In genomic region chr6:148747493-148748160, GRCh38 we compare ENCODE assay signal across 1 cellular context.
TF ChIP-seq lines count a peak whose summit lies in the region.

No MANE protein-coding gene starts in this region.

TF ChIP-seq in HEK293, 187 proteins besides CTCF, POLR2A, EP300 and RAD21 (continued from another document and continues in another):
- TF ChIP-seq ZNF549 (tag by site-specific recombination; IDR thresholded peaks at IDR 0.05) (no peak), ZNF354C (tag by site-specific recombination; IDR thresholded peaks at IDR 0.05; ENCODE audit: borderline replicate concordance, low read depth) (no peak), ZNF677 (tag by site-specific recombination; IDR thresholded peaks at IDR 0.05) (no peak), TCF7L2 (IDR thresholded peaks at IDR 0.05; ENCODE audit: borderline replicate concordance, low read depth, low read length) (no peak), SP7 (tag by site-specific recombination; IDR thresholded peaks at IDR 0.05) (0 out of 2 replicates have a peak, but pooled peaks have one; percentile 23), ZNF398 (tag by site-specific recombination; IDR thresholded peaks at IDR 0.05) (peak; percentile 45), ZNF548 (tag by site-specific recombination; IDR thresholded peaks at IDR 0.05) (no peak), MYNN (tag by site-specific recombination; IDR thresholded peaks at IDR 0.05; ENCODE audit: borderline replicate concordance) (no peak), ZNF266 (tag by site-specific recombination; IDR thresholded peaks at IDR 0.05; ENCODE audit: low read depth) (no peak), ZNF239 (tag by site-specific recombination; IDR thresholded peaks at IDR 0.05) (no peak), ZNF660 (tag by site-specific recombination; IDR thresholded peaks at IDR 0.05) (no peak), ZNF10 (tag by site-specific recombination; IDR thresholded peaks at IDR 0.05) (no peak), ZFP41 (tag by site-specific recombination; IDR thresholded peaks at IDR 0.05; ENCODE audit: borderline replicate concordance) (no peak), ZBTB20 (tag by site-specific recombination; IDR thresholded peaks at IDR 0.05) (peak; percentile 87), ZNF621 (tag by site-specific recombination; IDR thresholded peaks at IDR 0.05) (no peak), ZNF132 (tag by site-specific recombination; IDR thresholded peaks at IDR 0.05; ENCODE audit: borderline replicate concordance) (no peak), ZNF184 (tag by site-specific recombination; IDR thresholded peaks at IDR 0.05) (no peak), ZSCAN4 (tag by site-specific recombination; IDR thresholded peaks at IDR 0.05) (no peak), GLIS1 (tag by site-specific recombination; IDR thresholded peaks at IDR 0.05) (peak; percentile 89), YY1 (tag by site-specific recombination; IDR thresholded peaks at IDR 0.05) (no peak; the same call in 1 of the 2 replicates), ZNF169 (tag by site-specific recombination; IDR thresholded peaks at IDR 0.05) (no peak), KLF1 (tag by site-specific recombination; IDR thresholded peaks at IDR 0.05) (peak; percentile 98), OSR2 (tag by site-specific recombination; IDR thresholded peaks at IDR 0.05) (peak; percentile 50), ZNF530 (tag by site-specific recombination; IDR thresholded peaks at IDR 0.05; ENCODE audit: low read depth) (no peak), HOXC10 (CRISPR knock-in tag; IDR thresholded peaks at IDR 0.05) (no peak), ZEB2 (tag by site-specific recombination; IDR thresholded peaks at IDR 0.05) (peak; percentile 76; the same call in 1 of the 2 replicates), ZBTB48 (tag by site-specific recombination; IDR thresholded peaks at IDR 0.05) (no peak; the same call in 1 of the 2 replicates), ZNF510 (tag by site-specific recombination; IDR thresholded peaks at IDR 0.05; ENCODE audit: insufficient replicate concordance) (no peak), WT1 (tag by site-specific recombination; IDR thresholded peaks at IDR 0.05) (no peak; the same call in 1 of the 2 replicates), ZBTB21 (tag by site-specific recombination; IDR thresholded peaks at IDR 0.05) (no peak), ZNF473 (tag by site-specific recombination; IDR thresholded peaks at IDR 0.05) (no peak), ZIC2 (tag by site-specific recombination; IDR thresholded peaks at IDR 0.05) (peak; percentile 100), ZNF404 (tag by site-specific recombination; IDR thresholded peaks at IDR 0.05) (no peak), ZNF488 (tag by site-specific recombination; IDR thresholded peaks at IDR 0.05) (no peak), ZNF544 (tag by site-specific recombination; IDR thresholded peaks at IDR 0.05) (no peak), SCRT2 (tag by site-specific recombination; IDR thresholded peaks at IDR 0.05) (no peak), ZNF747 (tag by site-specific recombination; IDR thresholded peaks at IDR 0.05) (no peak), PRDM1 (tag by site-specific recombination; IDR thresholded peaks at IDR 0.05) (no peak), KLF8 (tag by site-specific recombination; IDR thresholded peaks at IDR 0.05) (peak; percentile 74; the same call in 1 of the 2 replicates), HOXD13 (CRISPR knock-in tag; IDR thresholded peaks at IDR 0.05; ENCODE audit: borderline replicate concordance) (no peak), ZNF777 (tag by site-specific recombination; IDR thresholded peaks at IDR 0.05; ENCODE audit: borderline replicate concordance) (no peak), EGR2 (tag by site-specific recombination; IDR thresholded peaks at IDR 0.05; ENCODE audit: low read depth) (peak; percentile 77), ZNF133 (tag by site-specific recombination; IDR thresholded peaks at IDR 0.05) (no peak)
- TF ChIP-seq, protein P1, sequence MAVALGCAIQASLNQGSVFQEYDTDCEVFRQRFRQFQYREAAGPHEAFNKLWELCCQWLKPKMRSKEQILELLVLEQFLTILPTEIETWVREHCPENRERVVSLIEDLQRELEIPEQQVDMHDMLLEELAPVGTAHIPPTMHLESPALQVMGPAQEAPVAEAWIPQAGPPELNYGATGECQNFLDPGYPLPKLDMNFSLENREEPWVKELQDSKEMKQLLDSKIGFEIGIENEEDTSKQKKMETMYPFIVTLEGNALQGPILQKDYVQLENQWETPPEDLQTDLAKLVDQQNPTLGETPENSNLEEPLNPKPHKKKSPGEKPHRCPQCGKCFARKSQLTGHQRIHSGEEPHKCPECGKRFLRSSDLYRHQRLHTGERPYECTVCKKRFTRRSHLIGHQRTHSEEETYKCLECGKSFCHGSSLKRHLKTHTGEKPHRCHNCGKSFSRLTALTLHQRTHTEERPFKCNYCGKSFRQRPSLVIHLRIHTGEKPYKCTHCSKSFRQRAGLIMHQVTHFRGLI (tag by site-specific recombination; IDR thresholded peaks at IDR 0.05): peak; percentile 22; the same call in 1 of the 2 replicates
- TF ChIP-seq, protein P2, sequence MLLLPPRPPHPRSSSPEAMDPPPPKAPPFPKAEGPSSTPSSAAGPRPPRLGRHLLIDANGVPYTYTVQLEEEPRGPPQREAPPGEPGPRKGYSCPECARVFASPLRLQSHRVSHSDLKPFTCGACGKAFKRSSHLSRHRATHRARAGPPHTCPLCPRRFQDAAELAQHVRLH (tag by site-specific recombination; IDR thresholded peaks at IDR 0.05): peak; percentile 42; the same call in 1 of the 2 replicates
- TF ChIP-seq, protein P3, sequence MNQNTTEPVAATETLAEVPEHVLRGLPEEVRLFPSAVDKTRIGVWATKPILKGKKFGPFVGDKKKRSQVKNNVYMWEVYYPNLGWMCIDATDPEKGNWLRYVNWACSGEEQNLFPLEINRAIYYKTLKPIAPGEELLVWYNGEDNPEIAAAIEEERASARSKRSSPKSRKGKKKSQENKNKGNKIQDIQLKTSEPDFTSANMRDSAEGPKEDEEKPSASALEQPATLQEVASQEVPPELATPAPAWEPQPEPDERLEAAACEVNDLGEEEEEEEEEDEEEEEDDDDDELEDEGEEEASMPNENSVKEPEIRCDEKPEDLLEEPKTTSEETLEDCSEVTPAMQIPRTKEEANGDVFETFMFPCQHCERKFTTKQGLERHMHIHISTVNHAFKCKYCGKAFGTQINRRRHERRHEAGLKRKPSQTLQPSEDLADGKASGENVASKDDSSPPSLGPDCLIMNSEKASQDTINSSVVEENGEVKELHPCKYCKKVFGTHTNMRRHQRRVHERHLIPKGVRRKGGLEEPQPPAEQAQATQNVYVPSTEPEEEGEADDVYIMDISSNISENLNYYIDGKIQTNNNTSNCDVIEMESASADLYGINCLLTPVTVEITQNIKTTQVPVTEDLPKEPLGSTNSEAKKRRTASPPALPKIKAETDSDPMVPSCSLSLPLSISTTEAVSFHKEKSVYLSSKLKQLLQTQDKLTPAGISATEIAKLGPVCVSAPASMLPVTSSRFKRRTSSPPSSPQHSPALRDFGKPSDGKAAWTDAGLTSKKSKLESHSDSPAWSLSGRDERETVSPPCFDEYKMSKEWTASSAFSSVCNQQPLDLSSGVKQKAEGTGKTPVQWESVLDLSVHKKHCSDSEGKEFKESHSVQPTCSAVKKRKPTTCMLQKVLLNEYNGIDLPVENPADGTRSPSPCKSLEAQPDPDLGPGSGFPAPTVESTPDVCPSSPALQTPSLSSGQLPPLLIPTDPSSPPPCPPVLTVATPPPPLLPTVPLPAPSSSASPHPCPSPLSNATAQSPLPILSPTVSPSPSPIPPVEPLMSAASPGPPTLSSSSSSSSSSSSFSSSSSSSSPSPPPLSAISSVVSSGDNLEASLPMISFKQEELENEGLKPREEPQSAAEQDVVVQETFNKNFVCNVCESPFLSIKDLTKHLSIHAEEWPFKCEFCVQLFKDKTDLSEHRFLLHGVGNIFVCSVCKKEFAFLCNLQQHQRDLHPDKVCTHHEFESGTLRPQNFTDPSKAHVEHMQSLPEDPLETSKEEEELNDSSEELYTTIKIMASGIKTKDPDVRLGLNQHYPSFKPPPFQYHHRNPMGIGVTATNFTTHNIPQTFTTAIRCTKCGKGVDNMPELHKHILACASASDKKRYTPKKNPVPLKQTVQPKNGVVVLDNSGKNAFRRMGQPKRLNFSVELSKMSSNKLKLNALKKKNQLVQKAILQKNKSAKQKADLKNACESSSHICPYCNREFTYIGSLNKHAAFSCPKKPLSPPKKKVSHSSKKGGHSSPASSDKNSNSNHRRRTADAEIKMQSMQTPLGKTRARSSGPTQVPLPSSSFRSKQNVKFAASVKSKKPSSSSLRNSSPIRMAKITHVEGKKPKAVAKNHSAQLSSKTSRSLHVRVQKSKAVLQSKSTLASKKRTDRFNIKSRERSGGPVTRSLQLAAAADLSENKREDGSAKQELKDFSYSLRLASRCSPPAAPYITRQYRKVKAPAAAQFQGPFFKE (tag by site-specific recombination; IDR thresholded peaks at IDR 0.05; ENCODE audit: borderline replicate concordance): no peak
- TF ChIP-seq, protein P4, sequence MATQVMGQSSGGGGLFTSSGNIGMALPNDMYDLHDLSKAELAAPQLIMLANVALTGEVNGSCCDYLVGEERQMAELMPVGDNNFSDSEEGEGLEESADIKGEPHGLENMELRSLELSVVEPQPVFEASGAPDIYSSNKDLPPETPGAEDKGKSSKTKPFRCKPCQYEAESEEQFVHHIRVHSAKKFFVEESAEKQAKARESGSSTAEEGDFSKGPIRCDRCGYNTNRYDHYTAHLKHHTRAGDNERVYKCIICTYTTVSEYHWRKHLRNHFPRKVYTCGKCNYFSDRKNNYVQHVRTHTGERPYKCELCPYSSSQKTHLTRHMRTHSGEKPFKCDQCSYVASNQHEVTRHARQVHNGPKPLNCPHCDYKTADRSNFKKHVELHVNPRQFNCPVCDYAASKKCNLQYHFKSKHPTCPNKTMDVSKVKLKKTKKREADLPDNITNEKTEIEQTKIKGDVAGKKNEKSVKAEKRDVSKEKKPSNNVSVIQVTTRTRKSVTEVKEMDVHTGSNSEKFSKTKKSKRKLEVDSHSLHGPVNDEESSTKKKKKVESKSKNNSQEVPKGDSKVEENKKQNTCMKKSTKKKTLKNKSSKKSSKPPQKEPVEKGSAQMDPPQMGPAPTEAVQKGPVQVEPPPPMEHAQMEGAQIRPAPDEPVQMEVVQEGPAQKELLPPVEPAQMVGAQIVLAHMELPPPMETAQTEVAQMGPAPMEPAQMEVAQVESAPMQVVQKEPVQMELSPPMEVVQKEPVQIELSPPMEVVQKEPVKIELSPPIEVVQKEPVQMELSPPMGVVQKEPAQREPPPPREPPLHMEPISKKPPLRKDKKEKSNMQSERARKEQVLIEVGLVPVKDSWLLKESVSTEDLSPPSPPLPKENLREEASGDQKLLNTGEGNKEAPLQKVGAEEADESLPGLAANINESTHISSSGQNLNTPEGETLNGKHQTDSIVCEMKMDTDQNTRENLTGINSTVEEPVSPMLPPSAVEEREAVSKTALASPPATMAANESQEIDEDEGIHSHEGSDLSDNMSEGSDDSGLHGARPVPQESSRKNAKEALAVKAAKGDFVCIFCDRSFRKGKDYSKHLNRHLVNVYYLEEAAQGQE (tag by site-specific recombination; IDR thresholded peaks at IDR 0.05): no peak
- TF ChIP-seq, protein P5, sequence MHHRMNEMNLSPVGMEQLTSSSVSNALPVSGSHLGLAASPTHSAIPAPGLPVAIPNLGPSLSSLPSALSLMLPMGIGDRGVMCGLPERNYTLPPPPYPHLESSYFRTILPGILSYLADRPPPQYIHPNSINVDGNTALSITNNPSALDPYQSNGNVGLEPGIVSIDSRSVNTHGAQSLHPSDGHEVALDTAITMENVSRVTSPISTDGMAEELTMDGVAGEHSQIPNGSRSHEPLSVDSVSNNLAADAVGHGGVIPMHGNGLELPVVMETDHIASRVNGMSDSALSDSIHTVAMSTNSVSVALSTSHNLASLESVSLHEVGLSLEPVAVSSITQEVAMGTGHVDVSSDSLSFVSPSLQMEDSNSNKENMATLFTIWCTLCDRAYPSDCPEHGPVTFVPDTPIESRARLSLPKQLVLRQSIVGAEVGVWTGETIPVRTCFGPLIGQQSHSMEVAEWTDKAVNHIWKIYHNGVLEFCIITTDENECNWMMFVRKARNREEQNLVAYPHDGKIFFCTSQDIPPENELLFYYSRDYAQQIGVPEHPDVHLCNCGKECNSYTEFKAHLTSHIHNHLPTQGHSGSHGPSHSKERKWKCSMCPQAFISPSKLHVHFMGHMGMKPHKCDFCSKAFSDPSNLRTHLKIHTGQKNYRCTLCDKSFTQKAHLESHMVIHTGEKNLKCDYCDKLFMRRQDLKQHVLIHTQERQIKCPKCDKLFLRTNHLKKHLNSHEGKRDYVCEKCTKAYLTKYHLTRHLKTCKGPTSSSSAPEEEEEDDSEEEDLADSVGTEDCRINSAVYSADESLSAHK (tag by site-specific recombination; IDR thresholded peaks at IDR 0.05): no peak
